Comparison of ENCODE assay signal across 8 cellular contexts in the genomic region with DNA sequence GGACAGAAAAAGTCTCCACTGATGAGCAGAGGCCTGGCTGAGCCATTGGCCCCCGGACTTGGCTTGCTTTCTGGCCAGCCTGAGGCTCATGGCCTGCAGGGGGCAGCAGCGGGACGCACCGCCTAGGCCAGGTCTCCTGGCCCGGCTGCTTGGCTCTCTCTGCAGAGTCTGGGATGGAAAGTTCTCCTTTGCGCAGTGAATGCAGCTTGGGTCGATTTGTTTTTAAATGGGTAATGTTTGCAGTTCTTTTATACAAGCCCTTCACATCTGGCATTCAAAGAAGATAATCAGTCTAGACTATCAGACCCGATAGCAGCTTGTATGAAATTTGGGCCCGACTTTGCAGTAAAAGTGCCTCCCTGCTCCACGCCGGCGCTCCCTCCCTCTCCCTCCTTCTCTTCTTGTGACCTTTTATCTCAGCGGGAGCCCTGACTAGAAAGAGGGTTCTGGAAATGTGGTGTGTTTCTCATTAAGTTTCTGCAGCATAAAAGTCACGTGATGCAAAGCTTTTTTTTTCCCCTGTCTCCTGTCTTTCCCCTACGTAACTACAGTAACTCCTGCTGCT. TPM values are rescaled to one million over a fixed set of nuclear protein-coding genes. Genes with fewer than 3 reads are reported as not detected.
DNase-seq lines count a peak whose midpoint lies in the region; ATAC-seq, FAIRE-seq and TF ChIP-seq lines count a peak whose summit lies in the region.

No MANE protein-coding gene starts in this region.

- ATAC-seq in GM21576 (IDR thresholded peaks at IDR 0.05; ENCODE audit: unreplicated experiment) (peak; percentile 48), K562 (peak; percentile 97), GM21367 (IDR thresholded peaks at IDR 0.05; ENCODE audit: unreplicated experiment) (no peak)

- peak; percentile 25 for DNase-seq in COR-L47 (lab: John Stamatoyannopoulos, UW)
- DNase-seq in NB4 (ENCODE audit: low read depth), result peak; percentile 74
- DNase-seq in UCSD-AML1 (lab: John Stamatoyannopoulos, UW; ENCODE audit: unreplicated experiment), result peak; percentile 78
- DNase-seq in K562 (ENCODE audit: extremely low read depth in 1 of 4, low spot score in 3 of 4), result peak; percentile 80 to 90 (median 87)
- peak; percentile 44 for DNase-seq in iPS DF 4.7 (ENCODE audit: extremely low read depth, low spot score)
- DNase-seq in sigmoid colon, result peak; percentile 92

- TF ChIP-seq POLR2A in NB4 (IDR thresholded peaks at IDR 0.05; ENCODE audit: extremely low read depth, insufficient read length), result no peak
- TF ChIP-seq POLR2A in K562 (conservative IDR thresholded peaks at IDR 0.05), result no peak
- TF ChIP-seq POLR2A in sigmoid colon (IDR thresholded peaks at IDR 0.05), result no peak

- FAIRE-seq in K562 (lab: Jason Lieb, UNC), result peak; percentile 95

- BruUV-seq in K562 (replicated peaks; lab: Mats Ljungman, UMichigan), result no TSS peak

- no peak overlapping the region for H3K4me2 ChIP-seq in K562 (ENCODE audit: insufficient read depth, low read length)

- in situ Hi-C loops in K562 (cut with MboI), result loop anchor here (5.0 kb wide), 1 partner anchor 1298 kb away; no protein-coding TSS in a partner anchor

- TF ChIP-seq CTCF in NB4 (IDR thresholded peaks at IDR 0.05; ENCODE audit: low read depth, low read length) (peak; percentile 85), K562 (IDR thresholded peaks at IDR 0.05 in 2 of 3, conservative IDR thresholded peaks at IDR 0.05 in 1 of 3; ENCODE audit: insufficient read depth in 2 of 3, low read depth in 1 of 3, low read length in 3 of 3) (peak; percentile 94 to 99 (median 94)), sigmoid colon (IDR thresholded peaks at IDR 0.05) (peak; percentile 53 to 95 (median 86))

- H4K20me1 ChIP-seq in K562 (replicated peaks; ENCODE audit: control insufficient read depth, insufficient read depth, low read length), result 0 out of 2 replicates have a peak, but pooled peaks cover 3% of the 10 kb centered on the region

- WGBS in K562 (ENCODE audit: insufficient coverage, low coverage, missing lambda C conversion rate), result 16% methylated on average over 15 of the region's 15 CpGs
- 36 to 40% methylated on average over 15 of the region's 15 CpGs for WGBS in sigmoid colon, 2 donors

- POLR2A ChIA-PET in K562 (lab: Yijun Ruan, JAX), result interaction anchor here (0.8 to 1.5 kb wide), 2 partner anchors 18 to 47 kb away, joined by 3 read pairs; no protein-coding TSS in a partner anchor

- H3K4me1 ChIP-seq in K562 (replicated peaks in 1 of 2; ENCODE audit: control insufficient read depth in 2 of 2, insufficient read depth in 2 of 2, low read length in 2 of 2) (0 out of 5 replicates have a peak, but pooled peaks cover 0 to 3% of the 10 kb centered on the region in 2 experiments), sigmoid colon (peaks cover 0 to 10% (median 7%) of the 10 kb centered on the region in 4 donors)

- CTCF ChIA-PET in K562 (lab: Yijun Ruan, JAX; ENCODE audit: low intra/inter-chr PET ratio), result interaction anchor here (0.6 to 2.4 kb wide), 4 partner anchors 72 to 1296 kb away, joined by 3 to 13 read pairs (median 6); no protein-coding TSS in a partner anchor

- H2AFZ ChIP-seq in K562 (ENCODE audit: low read depth, low read length), result no peak overlapping the region

- H3K36me3 ChIP-seq in K562 (ENCODE audit: control insufficient read depth, insufficient read depth, low read length) (no peaks in the 10 kb centered on the region), sigmoid colon (no peaks in the 10 kb centered on the region)

- H3K27me3 ChIP-seq in K562 (ENCODE audit: control insufficient read depth in 2 of 2, insufficient read depth in 2 of 2, low read length in 2 of 2), result peaks cover 6 to 32% of the 10 kb centered on the region in 2 experiments; a peak in 3 of 5 replicates
- no peaks in the 10 kb centered on the region for H3K27me3 ChIP-seq in sigmoid colon

- H3K4me3 ChIP-seq in NB4 (ENCODE audit: low read depth, low read length) (no peak overlapping the region), K562 (no peak overlapping the region), sigmoid colon (peak overlapping the region in 2 of 4 donors; percentile 8 to 10)

- H3K9me3 ChIP-seq in K562 (replicated peaks; ENCODE audit: control insufficient read depth, insufficient read depth, low read depth, low read length), result no peaks in the 10 kb centered on the region
- H3K9me3 ChIP-seq in sigmoid colon, result no peaks in the 10 kb centered on the region

- no peaks in the 10 kb centered on the region for H3K9me1 ChIP-seq in K562 (ENCODE audit: control insufficient read depth, insufficient read depth, low read length)

- peak; percentile 94 to 96 for TF ChIP-seq RAD21 in K562 (CRISPR knock-in tag; conservative IDR thresholded peaks at IDR 0.05 in 1 of 2, IDR thresholded peaks at IDR 0.05 in 1 of 2)

- no peak for TF ChIP-seq EP300 in K562 (IDR thresholded peaks at IDR 0.05; ENCODE audit: low read length)
- no peak for TF ChIP-seq EP300 in sigmoid colon (IDR thresholded peaks at IDR 0.05)

- H3K79me2 ChIP-seq in K562 (ENCODE audit: control insufficient read depth, insufficient read depth, low read length), result no peaks in the 10 kb centered on the region

- intact Hi-C loops in K562 (cut with micrococcal nuclease) (loop anchor here (1.0 to 10.0 kb wide), 7 partner anchors 130 to 1297 kb away; no protein-coding TSS in a partner anchor), sigmoid colon (cut with DNase I) (loop anchor here (2.0 to 10.0 kb wide), 3 partner anchors 260 to 1296 kb away; no protein-coding TSS in a partner anchor)

- H3K27ac ChIP-seq in K562 (ENCODE audit: extremely low read depth, low read depth, low read length), result no peak overlapping the region
- H3K27ac ChIP-seq in sigmoid colon, result peak overlapping the region in 2 of 4 donors; percentile 26 to 30

- no peak overlapping the region for H3K9ac ChIP-seq in K562 (ENCODE audit: insufficient read depth in 1 of 2, low read depth in 2 of 2, low read length in 2 of 2)

TF ChIP-seq in K562, 482 proteins besides CTCF, POLR2A, EP300 and RAD21 (continues in another document):
- TF ChIP-seq DEAF1 (CRISPR knock-in tag; IDR thresholded peaks at IDR 0.05), result peak; percentile 83
- TF ChIP-seq CCAR2 (IDR thresholded peaks at IDR 0.05; ENCODE audit: low read depth, low read length), result no peak
- TF ChIP-seq ZFP30 (CRISPR knock-in tag; IDR thresholded peaks at IDR 0.05; ENCODE audit: borderline replicate concordance), result no peak
- TF ChIP-seq MCM2 (IDR thresholded peaks at IDR 0.05; ENCODE audit: low read depth), result no peak
- TF ChIP-seq MLLT1 (IDR thresholded peaks at IDR 0.05), result no peak
- TF ChIP-seq ZBTB34 (CRISPR knock-in tag; IDR thresholded peaks at IDR 0.05), result no peak

RNA-seq across cellular contexts. Expression of gene ZNF621, which starts 59.9 kb away (rescaled TPM):
- 26.7 and 92.0 TPM in 2 replicates for total RNA-seq in K562 (2011; cell fraction: chromatin; rRNA removed; ENCODE audit: low replicate concordance)
- total RNA-seq in K562 (2011; cell fraction: nucleolus; rRNA removed), result 22.0 and 26.7 TPM in 2 replicates
- total RNA-seq in K562 (2011; cell fraction: nucleoplasm; rRNA removed), result 41.6 and 57.6 TPM in 2 replicates
- total RNA-seq in K562 (2014; rRNA removed) (10.8 and 12.0 TPM in 2 replicates), K562 (2014; rRNA removed; fragmentation: Illumina TruSeq; extraction: Trizol) (20.8 and 22.3 TPM in 2 replicates), K562 (2015; rRNA removed; fragmentation: Illumina TruSeq; extraction: Trizol) (18.7 and 20.6 TPM in 2 replicates), K562 (2021) (22.4 and 22.5 TPM in 2 replicates), sigmoid colon (10 to 100 TPM; 13.2 to 19.9 (median 17.2) TPM)
- polyA plus RNA-seq in K562 (2011; rRNA removed) (27.6 and 38.1 TPM in 2 replicates), K562 (2014; fragmentation: Illumina TruSeq; extraction: Trizol) (26.2 and 28.9 TPM in 2 replicates), K562 (2014; fragmentation: Nextera tagmentation; extraction: Ambion mirVana) (1 to 10 TPM; 4.7 to 7.3 TPM), K562 (2014; rRNA removed) (20.1 and 24.4 TPM in 2 replicates), sigmoid colon (10 to 100 TPM in 1 of 3 donors, 1 to 10 TPM in 2; 4.6 to 10.9 (median 4.8) TPM)
- 15.0 and 27.7 TPM in 2 replicates for polyA plus RNA-seq in K562 (2011; cell fraction: cytosol; rRNA removed)
- polyA plus RNA-seq in K562 (2011; cell fraction: nucleus; rRNA removed), result 44.3 and 50.0 TPM in 2 replicates
- polyA plus RNA-seq in K562 (2012), result 14.3 TPM in 2 replicates
- 33.7 and 34.3 TPM in 2 replicates for polyA minus RNA-seq in K562 (2011; rRNA and poly(A)+ RNA removed)
- polyA minus RNA-seq in K562 (2011; cell fraction: cytosol; rRNA and poly(A)+ RNA removed), result 13.7 and 14.9 TPM in 2 replicates
- 14.8 and 23.0 TPM in 2 replicates for polyA minus RNA-seq in K562 (2011; cell fraction: nucleus; rRNA and poly(A)+ RNA removed)

Comparison
In these comparisons a context has a peak if more than half of its experiments do, and no peak if none do; other contexts are left out.
1. DNase-seq: peak in every context shown above with its lines; median percentile 92 in sigmoid colon; 87 in K562; 78 in UCSD-AML1; 74 in NB4; 44 in iPS DF 4.7; 25 in COR-L47.